8 cellular contexts compared by ENCODE assay signal in genomic region chr1:48572632-48573258, GRCh38.
A peak's percentile ranks its signal among the peaks of the same experiment; 100 is the strongest.
DNase-seq lines count a peak whose midpoint lies in the region; ATAC-seq, FAIRE-seq and TF ChIP-seq lines count a peak whose summit lies in the region.

No MANE protein-coding gene starts in this region.

- ATAC-seq in GM21390 (IDR thresholded peaks at IDR 0.05; ENCODE audit: unreplicated experiment) (peak; percentile 70), PC-3 (peak; percentile 94), GM21381 (IDR thresholded peaks at IDR 0.05; ENCODE audit: unreplicated experiment) (no peak)

- intact Hi-C loops in PC-3 (cut with micrococcal nuclease) = loop anchor here (2.0 to 5.0 kb wide), 2 partner anchors 244 to 345 kb away; no protein-coding TSS in a partner anchor

- peak; percentile 83 for DNase-seq in DMS79 (lab: John Stamatoyannopoulos, UW)
- peak; percentile 62 for DNase-seq in PC-3
- peak; percentile 87 for DNase-seq in ecto neural progenitor cell (ENCODE audit: low spot score)
- peak; percentile 85 for DNase-seq in medulla oblongata (ENCODE audit: extremely low spot score)
- DNase-seq in urothelium cell line (ENCODE audit: low spot score) = peak; percentile 81

- H3K4me3 ChIP-seq in Loucy (ENCODE audit: low read length, poor library complexity, severe bottlenecking) = no peak overlapping the region
- no peak overlapping the region for H3K4me3 ChIP-seq in PC-3 (ENCODE audit: low read length)

- H3K4me1 ChIP-seq in Loucy (ENCODE audit: insufficient read depth, low read length, poor library complexity, severe bottlenecking) (no peaks in the 10 kb centered on the region), PC-3 (ENCODE audit: insufficient read depth, low read length) (no peaks in the 10 kb centered on the region)

- no peaks in the 10 kb centered on the region for H4K20me1 ChIP-seq in Loucy (ENCODE audit: insufficient read depth, low read length, poor library complexity, severe bottlenecking)
- no peaks in the 10 kb centered on the region for H4K20me1 ChIP-seq in PC-3 (ENCODE audit: low read length)

- H3K79me2 ChIP-seq in Loucy (ENCODE audit: insufficient read depth, low read length) = no peaks in the 10 kb centered on the region
- no peaks in the 10 kb centered on the region for H3K79me2 ChIP-seq in PC-3 (ENCODE audit: low read length)

- H3K36me3 ChIP-seq in Loucy (ENCODE audit: insufficient read depth, low read length) (no peaks in the 10 kb centered on the region), PC-3 (ENCODE audit: low read depth, low read length) (no peaks in the 10 kb centered on the region)

- H3K27ac ChIP-seq in PC-3 (ENCODE audit: low read length) = no peak overlapping the region

- TF ChIP-seq CTCF in Loucy (conservative IDR thresholded peaks at IDR 0.05; ENCODE audit: low read length) (peak; percentile 80), PC-3 (conservative IDR thresholded peaks at IDR 0.05; ENCODE audit: low read depth, low read length) (peak; percentile 82)

- no TSS peak for BruUV-seq in PC-3 (replicated peaks; lab: Mats Ljungman, UMichigan)

- POLR2A ChIA-PET in PC-3 (lab: Charles Lee; ENCODE audit: unreplicated experiment) = no interaction called here

- H3F3A ChIP-seq in Loucy (ENCODE audit: low read depth) = no peaks in the 10 kb centered on the region
- no peaks in the 10 kb centered on the region for H3F3A ChIP-seq in PC-3 (ENCODE audit: low read length, unreplicated experiment)

- no peak overlapping the region for H3K9ac ChIP-seq in Loucy (ENCODE audit: low read depth, low read length, poor library complexity, severe bottlenecking)
- H3K9ac ChIP-seq in PC-3 (ENCODE audit: low read length) = no peak overlapping the region

- CTCF ChIA-PET in PC-3 (lab: Charles Lee) = interaction anchor here (0.6 to 1.5 kb wide), 2 partner anchors 107 to 245 kb away, joined by 5 to 10 read pairs; no protein-coding TSS in a partner anchor

- H3K9me3 ChIP-seq in Loucy (ENCODE audit: insufficient read depth, low read depth, low read length) = no peaks in the 10 kb centered on the region
- no peaks in the 10 kb centered on the region for H3K9me3 ChIP-seq in PC-3 (ENCODE audit: low read length)

- H2AFZ ChIP-seq in Loucy (ENCODE audit: low read length) = no peak overlapping the region
- H2AFZ ChIP-seq in PC-3 (ENCODE audit: low read length) = no peak overlapping the region

- H3K27me3 ChIP-seq in Loucy (ENCODE audit: insufficient read depth, low read length, poor library complexity, severe bottlenecking) = no peaks in the 10 kb centered on the region
- 0 out of 2 replicates have a peak, but pooled peaks cover 17% of the 10 kb centered on the region for H3K27me3 ChIP-seq in PC-3 (ENCODE audit: low read length)

- peak; percentile 17 for FAIRE-seq in urothelium cell line (lab: Jason Lieb, UNC)

- H3K4me2 ChIP-seq in Loucy (ENCODE audit: low read depth, low read length, poor library complexity, severe bottlenecking) (no peak overlapping the region), PC-3 (ENCODE audit: low read length) (no peak overlapping the region)

- no peaks in the 10 kb centered on the region for H3K9me2 ChIP-seq in Loucy (replicated peaks; ENCODE audit: low read depth, low read length)
- no peaks in the 10 kb centered on the region for H3K9me2 ChIP-seq in PC-3 (replicated peaks; ENCODE audit: low read length)
